9 cellular contexts compared by ENCODE assay signal in the genomic region with DNA sequence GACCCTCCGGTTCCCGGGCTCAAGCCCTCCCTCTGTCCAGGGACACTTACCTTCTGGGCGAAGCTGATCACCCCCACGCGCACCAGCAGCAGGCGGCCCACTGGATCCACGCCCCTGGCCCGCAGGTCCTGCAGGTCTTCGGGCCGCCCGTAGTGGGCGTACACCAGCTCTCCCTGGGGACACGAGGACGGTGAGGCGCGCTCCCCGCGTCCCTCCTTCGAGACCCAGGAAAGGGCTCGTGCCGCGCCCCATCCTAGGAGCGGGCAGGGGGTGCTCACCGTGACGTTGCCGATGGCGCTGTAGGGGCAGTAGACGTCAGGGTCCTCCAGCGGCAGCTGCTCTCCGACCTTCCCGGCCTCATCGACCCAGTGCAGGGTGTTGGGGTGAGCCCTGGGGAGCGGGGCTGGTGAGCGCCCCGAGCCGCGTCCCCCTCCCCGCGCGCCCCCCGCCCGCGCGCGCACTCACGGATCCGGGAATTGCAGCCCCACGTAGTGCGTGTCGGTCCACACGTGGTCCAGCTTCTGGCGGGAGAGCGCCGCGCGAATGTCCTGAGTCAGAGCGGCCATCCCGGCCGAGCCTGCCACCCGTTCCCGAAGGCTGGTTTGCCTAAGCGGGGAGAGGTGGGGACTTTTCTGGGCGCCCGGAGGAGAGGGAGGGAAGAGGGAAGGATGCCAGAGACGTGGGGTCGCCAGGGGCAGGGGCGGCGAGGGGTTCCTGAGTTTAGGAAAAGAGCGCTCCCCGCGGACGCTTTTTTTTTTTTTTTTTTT. TPM values are rescaled to one million over a fixed set of nuclear protein-coding genes. Genes with fewer than 3 reads are reported as not detected.
DNase-seq lines count a peak whose midpoint lies in the region; ATAC-seq, FAIRE-seq and TF ChIP-seq lines count a peak whose summit lies in the region.
"Had no signal": no experiment of that assay in that cellular context is flagged by ENCODE, and none has a peak within 500 bp of the region (broad histone marks: within the 10 kb centered on the region; RNA-seq: fewer than 3 reads in every experiment).

No MANE protein-coding gene starts in this region.

- TF ChIP-seq CTCF in GM12872 (IDR thresholded peaks at IDR 0.05; ENCODE audit: insufficient read depth, low read depth, low read length) (peak; percentile 68), GM12878 (IDR thresholded peaks at IDR 0.05 in 2 of 3, conservative IDR thresholded peaks at IDR 0.05 in 1 of 3; ENCODE audit: control insufficient read depth in 2 of 3, extremely low read depth in 1 of 3, insufficient read depth in 1 of 3, low read depth in 3 of 3, low read length in 3 of 3) (peak; percentile 47 to 64 (median 48)), kidney epithelial cell (IDR thresholded peaks at IDR 0.05; ENCODE audit: insufficient read depth, low read length, poor library complexity, severe bottlenecking) (peak; percentile 55)

- peak overlapping the region; percentile 77 to 82 (median 80) for H3K4me3 Mint-ChIP-seq in T-cell

- H3K4me3 ChIP-seq in GM12878 (peak overlapping the region; percentile 76), kidney epithelial cell (ENCODE audit: low read depth, low read length) (peak overlapping the region; percentile 22)

- POLR2A ChIA-PET in T-cell (lab: Charles Lee): interaction anchor here in 1 of 2 donors (0.6 kb wide), 1 partner anchor 20 kb away, joined by 3 read pairs; no protein-coding TSS in a partner anchor
- POLR2A ChIA-PET in GM12878 (lab: Charles Lee): interaction anchor here (0.7 to 1.2 kb wide), 3 partner anchors 45 to 48 kb away, joined by 4 to 7 read pairs (median 5); partner anchors contain the start of gene FBXO24

- 1% methylated on average over 40 of the region's 72 CpGs for WGBS in GM12878 (ENCODE audit: insufficient coverage, insufficient replicate concordance, low lambda C conversion rate, missing lambda C conversion rate)

- H3K4me1 Mint-ChIP-seq in T-cell: peaks cover 19 to 34% (median 28%) of the 10 kb centered on the region in 3 donors

- DNase-seq in HS-27A (ENCODE audit: low read depth) (peak; percentile 19), T-cell (peak in 25 of 34 experiments; percentile 16 to 60 (median 42)), GM12878 (ENCODE audit: low read depth, low spot score) (no peak), kidney epithelial cell (ENCODE audit: low read depth) (no peak), H4 (ENCODE audit: low spot score) (no peak)
- DNase-seq in stimulated activated CD4-positive, alpha-beta T cell treated with anti-CD3 and anti-CD28 coated beads, Interleukin-4, amount 100 ng/mL, for 48 hours (ENCODE audit: low read depth in 2 of 2): peak; percentile 39 to 63

- peak; percentile 72 to 80 (median 76) for ATAC-seq in T-cell (replicated peaks in 1 of 4)
- peak; percentile 84 for ATAC-seq in GM12878
- ATAC-seq in HG03469 (IDR thresholded peaks at IDR 0.05; ENCODE audit: unreplicated experiment): no peak

- peak overlapping the region; percentile 84 for H2AFZ ChIP-seq in GM12878 (ENCODE audit: control insufficient read depth, low read depth, low read length)

- H3K9me3 Mint-ChIP-seq in T-cell: no peaks in the 10 kb centered on the region

- in situ Hi-C loops in GM12878 (cut with MboI): no loop called here

- TF ChIP-seq RAD21 in GM12878 (IDR thresholded peaks at IDR 0.05; ENCODE audit: insufficient read depth, low read depth, low read length): no peak

- peak overlapping the region; percentile 24; the same call in 1 of the 2 replicates for H3K27ac ChIP-seq in GM12878 (ENCODE audit: control insufficient read depth, insufficient read depth)

- peak overlapping the region; percentile 68 for H3K9ac ChIP-seq in GM12878 (ENCODE audit: control insufficient read depth, insufficient read depth, low read length)

- no peaks in the 10 kb centered on the region for H3K9me3 ChIP-seq in GM12878 (replicated peaks; ENCODE audit: control insufficient read depth, insufficient read depth, low read length)

- H3K27me3 Mint-ChIP-seq in T-cell: no peaks in the 10 kb centered on the region

- SMC1A ChIA-PET in GM12878 (lab: Charles Lee; ENCODE audit: uncharacterized antibody, unreplicated experiment): interaction anchor here (0.9 to 2.0 kb wide), 5 partner anchors 40 to 59 kb away, joined by 3 to 5 read pairs (median 4); partner anchors contain the start of genes FBXO24 and GNB2

- BruUV-seq in GM12878 (replicated peaks; lab: Mats Ljungman, UMichigan): no TSS peak

- CTCF ChIA-PET in T-cell (lab: Charles Lee) (interaction anchor here (0.6 to 1.2 kb wide), 11 partner anchors 15 to 988 kb away, joined by 3 to 9 read pairs (median 4); partner anchors contain the start of genes MOSPD3 (in 2 of the 2), FBXO24 (in 1 of the 2), GNB2 (in 1 of the 2) and LRCH4 (in 1 of the 2)), GM12878 (lab: Yijun Ruan, JAX) (interaction anchor here (0.6 to 3.9 kb wide), 15 partner anchors 9 to 715 kb away, joined by 3 to 46 read pairs (median 4); partner anchors contain the start of genes FBXO24 and MOSPD3)

- no peaks in the 10 kb centered on the region for H4K20me1 ChIP-seq in GM12878 (ENCODE audit: control insufficient read depth, insufficient read depth)

- no peak for FAIRE-seq in GM12878 (lab: Jason Lieb, UNC)

- intact Hi-C loops in GM12878 (cut with micrococcal nuclease; ENCODE audit: unreplicated experiment): loop anchor here (1.0 to 5.0 kb wide), 3 partner anchors 42 to 74 kb away; partner anchors contain the start of genes GIGYF1 and POP7

- H3K36me3 Mint-ChIP-seq in T-cell: peaks cover 3% of the 10 kb centered on the region

- H3K4me1 ChIP-seq in GM12878 (ENCODE audit: control insufficient read depth, insufficient read depth, low read length): peaks cover 6% of the 10 kb centered on the region

- H3K36me3 ChIP-seq in GM12878 (ENCODE audit: control insufficient read depth in 2 of 2, insufficient read depth in 2 of 2, low read length in 1 of 2) (no peaks in the 10 kb centered on the region), kidney epithelial cell (ENCODE audit: control insufficient read depth, insufficient read depth, low read length) (no peaks in the 10 kb centered on the region)

- H3K79me2 ChIP-seq in GM12878 (ENCODE audit: control insufficient read depth, insufficient read depth, low read length): no peaks in the 10 kb centered on the region

- RAD21 ChIA-PET in GM12878 (lab: Charles Lee; ENCODE audit: unreplicated experiment): interaction anchor here (0.6 to 0.9 kb wide), 3 partner anchors 10 to 59 kb away, joined by 3 to 4 read pairs (median 3); partner anchors contain the start of gene MOSPD3

- peak overlapping the region; percentile 95 for H3K4me2 ChIP-seq in GM12878 (ENCODE audit: control insufficient read depth, insufficient read depth)

- H3K27ac Mint-ChIP-seq in T-cell: peak overlapping the region; percentile 74 to 84

- no peaks in the 10 kb centered on the region; a peak in 1 of 4 replicates for H3K27me3 ChIP-seq in GM12878 (replicated peaks in 1 of 2; ENCODE audit: control insufficient read depth in 2 of 2, insufficient read depth in 2 of 2, low read length in 1 of 2)
- H3K27me3 ChIP-seq in kidney epithelial cell (ENCODE audit: control insufficient read depth, insufficient read depth, low read length): peaks cover 17% of the 10 kb centered on the region

- TF ChIP-seq POLR2A in GM12878 (IDR thresholded peaks at IDR 0.05; ENCODE audit: low read depth, low read length): peak; percentile 70

- no peak for TF ChIP-seq EP300 in GM12878 (IDR thresholded peaks at IDR 0.05; ENCODE audit: borderline replicate concordance in 1 of 2, control insufficient read depth in 1 of 2, low read depth in 2 of 2, low read length in 2 of 2)

RNA-seq across cellular contexts. Expression of gene TFR2, which starts 8.2 kb away (rescaled TPM):
- total RNA-seq in T-cell (1 to 10 TPM; 3.8 to 8.7 (median 6.7) TPM), GM12878 (2014; rRNA removed) (2.3 and 2.9 TPM in 2 replicates), GM12878 (2014; rRNA removed; fragmentation: Illumina TruSeq; extraction: Trizol) (0.67 and 0.69 TPM in 2 replicates), GM12878 (2021) (4.2 and 7.2 TPM in 2 replicates), kidney epithelial cell (0.34 and 0.71 TPM in 2 replicates)
- total RNA-seq in GM12878 (2013; cell fraction: nucleolus; rRNA removed): 1.1 and 1.5 TPM in 2 replicates
- 2.8 TPM for polyA plus RNA-seq in GM12878 (2011; ENCODE audit: low read depth)
- polyA plus RNA-seq in GM12878 (2011; rRNA removed) (0.07 and 0.30 TPM in 2 replicates), GM12878 (2014; fragmentation: Illumina TruSeq; extraction: Trizol) (0.90 and 1.5 TPM in 2 replicates), GM12878 (2014; fragmentation: Nextera tagmentation; extraction: Ambion mirVana) (under 1 TPM; 0.32 to 0.33 TPM), GM12878 (2014; rRNA removed) (3.3 and 4.7 TPM in 2 replicates), GM12878 (2016; fragmentation: Nextera tagmentation; extraction: Ambion mirVana) (1 to 10 TPM; 2.2 to 2.8 TPM)
- 0.21 and 0.35 TPM in 2 replicates for polyA plus RNA-seq in GM12878 (2011; cell fraction: cytosol; rRNA removed)
- polyA plus RNA-seq in GM12878 (2011; cell fraction: nucleus; rRNA removed): 1.5 and 1.8 TPM in 2 replicates
- 2.8 and 3.4 TPM in 2 replicates for polyA plus RNA-seq in GM12878 (2012)
- polyA minus RNA-seq in GM12878 (2011; rRNA and poly(A)+ RNA removed): 0.66 TPM in 1 of 2 replicates, not detected in the other
- polyA minus RNA-seq in GM12878 (2011; cell fraction: cytosol; rRNA and poly(A)+ RNA removed): not detected in 2 replicates
- polyA minus RNA-seq in GM12878 (2011; cell fraction: nucleus; rRNA and poly(A)+ RNA removed): 0.10 and 0.24 TPM in 2 replicates
- 0.25 TPM in 1 of 2 replicates, not detected in the other for total RNA-seq in H4 (2014; rRNA removed; shearing (Covaris generic))

RNA-seq across cellular contexts. Expression of gene MOSPD3, which starts 20.8 kb away (rescaled TPM):
- total RNA-seq in T-cell (10 to 100 TPM; 10.9 to 19.0 (median 16.3) TPM), GM12878 (2014; rRNA removed) (4.4 and 6.7 TPM in 2 replicates), GM12878 (2014; rRNA removed; fragmentation: Illumina TruSeq; extraction: Trizol) (1.8 and 2.6 TPM in 2 replicates), GM12878 (2021) (7.7 and 7.8 TPM in 2 replicates), kidney epithelial cell (14.5 and 23.3 TPM in 2 replicates)
- total RNA-seq in GM12878 (2013; cell fraction: nucleolus; rRNA removed): 2.1 and 2.3 TPM in 2 replicates
- 4.1 TPM for polyA plus RNA-seq in GM12878 (2011; ENCODE audit: low read depth)
- polyA plus RNA-seq in GM12878 (2011; rRNA removed) (0.71 and 1.7 TPM in 2 replicates), GM12878 (2014; fragmentation: Illumina TruSeq; extraction: Trizol) (1.2 and 2.9 TPM in 2 replicates), GM12878 (2014; fragmentation: Nextera tagmentation; extraction: Ambion mirVana) (1 to 10 TPM in 1 of 2 experiments, under 1 TPM in 1; 0.61 to 1.2 TPM), GM12878 (2014; rRNA removed) (5.3 and 9.0 TPM in 2 replicates), GM12878 (2016; fragmentation: Nextera tagmentation; extraction: Ambion mirVana) (10 to 100 TPM in 1 of 2 experiments, 1 to 10 TPM in 1; 9.3 to 13.6 TPM)
- 2.7 and 3.3 TPM in 2 replicates for polyA plus RNA-seq in GM12878 (2011; cell fraction: cytosol; rRNA removed)
- polyA plus RNA-seq in GM12878 (2011; cell fraction: nucleus; rRNA removed): 8.5 and 8.7 TPM in 2 replicates
- polyA plus RNA-seq in GM12878 (2012): 11.0 and 11.9 TPM in 2 replicates
- polyA minus RNA-seq in GM12878 (2011; rRNA and poly(A)+ RNA removed): 0.29 and 2.3 TPM in 2 replicates
- 1.4 and 2.8 TPM in 2 replicates for polyA minus RNA-seq in GM12878 (2011; cell fraction: cytosol; rRNA and poly(A)+ RNA removed)
- polyA minus RNA-seq in GM12878 (2011; cell fraction: nucleus; rRNA and poly(A)+ RNA removed): 2.3 and 3.0 TPM in 2 replicates
- total RNA-seq in H4 (2014; rRNA removed; shearing (Covaris generic)): 10.1 and 18.5 TPM in 2 replicates

RNA-seq across cellular contexts. Expression of gene ACTL6B, which starts 23.1 kb away (rescaled TPM):
- total RNA-seq in T-cell: not detected
- not detected in 2 replicates for total RNA-seq in GM12878 (2013; cell fraction: nucleolus; rRNA removed)
- not detected in 2 replicates for total RNA-seq in GM12878 (2014; rRNA removed)
- total RNA-seq in GM12878 (2014; rRNA removed; fragmentation: Illumina TruSeq; extraction: Trizol): not detected in 2 replicates
- total RNA-seq in GM12878 (2021): not detected in 2 replicates
- polyA plus RNA-seq in GM12878 (2011; ENCODE audit: low read depth): not detected
- polyA plus RNA-seq in GM12878 (2011; rRNA removed): not detected in 2 replicates
- polyA plus RNA-seq in GM12878 (2011; cell fraction: cytosol; rRNA removed): not detected in 2 replicates
- polyA plus RNA-seq in GM12878 (2011; cell fraction: nucleus; rRNA removed): not detected in 2 replicates
- polyA plus RNA-seq in GM12878 (2012): not detected in 2 replicates
- not detected in 2 replicates for polyA plus RNA-seq in GM12878 (2014; fragmentation: Illumina TruSeq; extraction: Trizol)
- not detected for polyA plus RNA-seq in GM12878 (2014; fragmentation: Nextera tagmentation; extraction: Ambion mirVana)
- not detected in 2 replicates for polyA plus RNA-seq in GM12878 (2014; rRNA removed)
- not detected for polyA plus RNA-seq in GM12878 (2016; fragmentation: Nextera tagmentation; extraction: Ambion mirVana)
- not detected in 2 replicates for polyA minus RNA-seq in GM12878 (2011; rRNA and poly(A)+ RNA removed)
- polyA minus RNA-seq in GM12878 (2011; cell fraction: cytosol; rRNA and poly(A)+ RNA removed): not detected in 2 replicates
- polyA minus RNA-seq in GM12878 (2011; cell fraction: nucleus; rRNA and poly(A)+ RNA removed): not detected in 2 replicates
- not detected in 2 replicates for total RNA-seq in kidney epithelial cell
- not detected in 2 replicates for total RNA-seq in H4 (2014; rRNA removed; shearing (Covaris generic))
- total RNA-seq: glomerular endothelial cell had no signal

RNA-seq across cellular contexts. Expression of gene PCOLCE, which starts 31.0 kb away (rescaled TPM):
- total RNA-seq in T-cell (10 to 100 TPM in 3 of 5 donors, 1 to 10 TPM in 2; 5.4 to 14.0 (median 10.5) TPM), GM12878 (2014; rRNA removed) (0.85 and 0.87 TPM in 2 replicates), GM12878 (2014; rRNA removed; fragmentation: Illumina TruSeq; extraction: Trizol) (0.32 and 0.40 TPM in 2 replicates), GM12878 (2021) (2.5 and 3.4 TPM in 2 replicates), kidney epithelial cell (4.7 and 6.4 TPM in 2 replicates)
- 1.6 TPM in 1 of 2 replicates, not detected in the other for total RNA-seq in GM12878 (2013; cell fraction: nucleolus; rRNA removed)
- polyA plus RNA-seq in GM12878 (2011; ENCODE audit: low read depth): 1.1 TPM
- polyA plus RNA-seq in GM12878 (2011; rRNA removed) (0.56 and 0.88 TPM in 2 replicates), GM12878 (2014; fragmentation: Illumina TruSeq; extraction: Trizol) (0.57 and 1.0 TPM in 2 replicates), GM12878 (2014; fragmentation: Nextera tagmentation; extraction: Ambion mirVana) (under 1 TPM; 0.27 to 0.45 TPM), GM12878 (2014; rRNA removed) (2.2 and 2.9 TPM in 2 replicates), GM12878 (2016; fragmentation: Nextera tagmentation; extraction: Ambion mirVana) (1 to 10 TPM; 1.8 to 2.7 TPM)
- 1.1 and 1.4 TPM in 2 replicates for polyA plus RNA-seq in GM12878 (2011; cell fraction: cytosol; rRNA removed)
- polyA plus RNA-seq in GM12878 (2011; cell fraction: nucleus; rRNA removed): 8.6 and 9.6 TPM in 2 replicates
- polyA plus RNA-seq in GM12878 (2012): 4.3 and 5.7 TPM in 2 replicates
- polyA minus RNA-seq in GM12878 (2011; rRNA and poly(A)+ RNA removed): 0.36 TPM in 1 of 2 replicates, not detected in the other
- not detected in 2 replicates for polyA minus RNA-seq in GM12878 (2011; cell fraction: cytosol; rRNA and poly(A)+ RNA removed)
- polyA minus RNA-seq in GM12878 (2011; cell fraction: nucleus; rRNA and poly(A)+ RNA removed): 1.8 and 2.7 TPM in 2 replicates
- total RNA-seq in H4 (2014; rRNA removed; shearing (Covaris generic)): 123 and 180 TPM in 2 replicates

RNA-seq across cellular contexts. Expression of gene GNB2, which starts 40.4 kb away (rescaled TPM):
- total RNA-seq in T-cell (100 to 1,000 TPM; 101 to 175 (median 153) TPM), GM12878 (2014; rRNA removed) (68.1 and 90.9 TPM in 2 replicates), GM12878 (2014; rRNA removed; fragmentation: Illumina TruSeq; extraction: Trizol) (29.5 and 32.6 TPM in 2 replicates), GM12878 (2021) (174 and 175 TPM in 2 replicates), kidney epithelial cell (330 and 391 TPM in 2 replicates)
- total RNA-seq in GM12878 (2013; cell fraction: nucleolus; rRNA removed): 22.7 and 24.1 TPM in 2 replicates
- polyA plus RNA-seq in GM12878 (2011; ENCODE audit: low read depth): 51.5 TPM
- polyA plus RNA-seq in GM12878 (2011; rRNA removed) (28.9 and 54.4 TPM in 2 replicates), GM12878 (2014; fragmentation: Illumina TruSeq; extraction: Trizol) (16.3 and 84.6 TPM in 2 replicates), GM12878 (2014; fragmentation: Nextera tagmentation; extraction: Ambion mirVana) (1 to 10 TPM in 1 of 2 experiments, under 1 TPM in 1; 0.35 to 4.7 TPM), GM12878 (2014; rRNA removed) (121 and 145 TPM in 2 replicates), GM12878 (2016; fragmentation: Nextera tagmentation; extraction: Ambion mirVana) (10 to 100 TPM; 35.7 to 65.0 TPM)
- polyA plus RNA-seq in GM12878 (2011; cell fraction: cytosol; rRNA removed): 114 and 115 TPM in 2 replicates
- polyA plus RNA-seq in GM12878 (2011; cell fraction: nucleus; rRNA removed): 188 and 209 TPM in 2 replicates
- polyA plus RNA-seq in GM12878 (2012): 131 and 134 TPM in 2 replicates
- 47.8 and 87.1 TPM in 2 replicates for polyA minus RNA-seq in GM12878 (2011; rRNA and poly(A)+ RNA removed)
- 46.9 and 47.2 TPM in 2 replicates for polyA minus RNA-seq in GM12878 (2011; cell fraction: cytosol; rRNA and poly(A)+ RNA removed)
- polyA minus RNA-seq in GM12878 (2011; cell fraction: nucleus; rRNA and poly(A)+ RNA removed): 23.0 and 36.4 TPM in 2 replicates
- 65.0 and 67.1 TPM in 2 replicates for total RNA-seq in H4 (2014; rRNA removed; shearing (Covaris generic))

Comparison
In these comparisons a context has a peak if more than half of its experiments do, and no peak if none do; other contexts are left out.
1. DNase-seq: peak in HS-27A (single experiment), T-cell (25 of 34) and stimulated activated CD4-positive, alpha-beta T cell treated with anti-CD3 and anti-CD28 coated beads, Interleukin-4, amount 100 ng/mL, for 48 hours (2 of 2); none in GM12878 (single experiment), kidney epithelial cell (single experiment) and H4 (single experiment).
2. Peak in every context shown above with its lines, with median percentiles within 50 percentile points of each other: CTCF ChIP-seq.